ENCODE assay signal across 24 cellular contexts in the genomic region with DNA sequence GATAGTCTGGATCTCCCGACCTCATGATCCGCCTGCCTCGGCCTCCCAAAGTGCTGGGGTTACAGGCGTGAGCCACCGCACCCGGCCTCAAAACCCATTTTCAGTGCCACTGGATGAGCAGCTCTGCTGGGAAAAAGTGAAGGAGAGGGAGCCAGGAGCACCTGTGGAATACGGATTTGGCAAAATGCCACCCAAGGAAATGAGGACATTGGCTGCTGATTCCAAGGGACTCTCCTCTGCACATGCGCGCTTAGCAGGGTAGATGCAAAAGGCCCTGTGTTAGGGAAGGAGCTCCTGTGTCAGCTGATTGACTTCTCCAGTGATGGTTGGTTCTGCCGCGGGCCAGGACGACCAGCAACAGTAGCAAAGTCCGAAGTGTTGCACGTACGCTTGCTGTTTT.
"Had no signal": no experiment of that assay in that cellular context is flagged by ENCODE, and none has a peak within 500 bp of the region (broad histone marks: within the 10 kb centered on the region; RNA-seq: fewer than 3 reads in every experiment).

No MANE protein-coding gene starts in this region.

- H3K27ac ChIP-seq: foreskin keratinocyte, left ventricle myocardium inferior, lower lobe of right lung, parathyroid adenoma, prostate gland, thoracic aorta, transverse colon had no signal

- H3K27me3 ChIP-seq: foreskin keratinocyte had no signal

- FAIRE-seq: colon, endothelial cell of umbilical vein, kidney had no signal

- H3K27ac Mint-ChIP-seq: dendritic cell treated with granulocyte-macrophage colony-stimulating factor and Interleukin-4, amounts not matched to agents 40 ng/mL and 50 ng/mL, for 4 days; immature natural killer cell; memory B cell; mesothelial cell of epicardium; natural killer cell; stimulated activated naive B cell treated with anti-CD40 and anti-IgM and Interleukin-4, amounts not matched to agents 10 μg/mL and 1 μg/mL and 100 μg/mL, for 72 hours; stimulated activated naive CD8-positive, alpha-beta T cell treated with anti-CD3 and anti-CD28 coated beads, Interleukin-15, amount 100 ng/mL, for 72 hours had no signal

- ATAC-seq: foreskin keratinocyte; left cardiac atrium; lower lobe of right lung; natural killer cell; sciatic nerve; stimulated activated naive B cell treated with anti-CD40 and anti-IgM and Interleukin-4, amounts not matched to agents 10 μg/mL and 1 μg/mL and 100 μg/mL, for 72 hours; stimulated activated naive CD8-positive, alpha-beta T cell treated with anti-CD3 and anti-CD28 coated beads, Interleukin-15, amount 100 ng/mL, for 72 hours had no signal

- H3K4me3 Mint-ChIP-seq: dendritic cell treated with granulocyte-macrophage colony-stimulating factor and Interleukin-4, amounts not matched to agents 40 ng/mL and 50 ng/mL, for 4 days; immature natural killer cell; memory B cell; mesothelial cell of epicardium; natural killer cell; neural crest cell; stimulated activated naive B cell treated with anti-CD40 and anti-IgM and Interleukin-4, amounts not matched to agents 10 μg/mL and 1 μg/mL and 100 μg/mL, for 72 hours; stimulated activated naive CD8-positive, alpha-beta T cell treated with anti-CD3 and anti-CD28 coated beads, Interleukin-15, amount 100 ng/mL, for 72 hours had no signal

- H3K9me3 ChIP-seq: left ventricle myocardium inferior, lower lobe of right lung, prostate gland, thoracic aorta, transverse colon had no signal

- H2AFZ ChIP-seq: parathyroid adenoma had no signal

- H3K9me3 Mint-ChIP-seq: dendritic cell treated with granulocyte-macrophage colony-stimulating factor and Interleukin-4, amounts not matched to agents 40 ng/mL and 50 ng/mL, for 4 days; immature natural killer cell; memory B cell; natural killer cell; neural crest cell; stimulated activated naive B cell treated with anti-CD40 and anti-IgM and Interleukin-4, amounts not matched to agents 10 μg/mL and 1 μg/mL and 100 μg/mL, for 72 hours; stimulated activated naive CD8-positive, alpha-beta T cell treated with anti-CD3 and anti-CD28 coated beads, Interleukin-15, amount 100 ng/mL, for 72 hours had no signal

- H3K79me2 ChIP-seq: parathyroid adenoma had no signal

- H3K27me3 Mint-ChIP-seq: dendritic cell treated with granulocyte-macrophage colony-stimulating factor and Interleukin-4, amounts not matched to agents 40 ng/mL and 50 ng/mL, for 4 days; memory B cell; stimulated activated naive CD8-positive, alpha-beta T cell treated with anti-CD3 and anti-CD28 coated beads, Interleukin-15, amount 100 ng/mL, for 72 hours had no signal

- H3K9ac ChIP-seq: parathyroid adenoma had no signal

- DNase-seq: erythroblast; foreskin keratinocyte; immature natural killer cell; kidney; left cardiac atrium; left ventricle myocardium inferior; lower lobe of right lung; natural killer cell; nucleus accumbens; stimulated activated CD4-positive, alpha-beta T cell treated with anti-CD3 and anti-CD28 coated beads, Interleukin-2, amount 100 ng/mL, for 24 hours; stimulated activated CD4-positive, alpha-beta T cell treated with anti-CD3 and anti-CD28 coated beads, Interleukin-4, amount 100 ng/mL, for 4 hours; stimulated activated naive B cell treated with anti-CD40 and anti-IgM and Interleukin-4, amounts not matched to agents 10 μg/mL and 1 μg/mL and 100 μg/mL, for 72 hours; stimulated activated naive CD8-positive, alpha-beta T cell treated with anti-CD3 and anti-CD28 coated beads, Interleukin-15, amount 100 ng/mL, for 72 hours; transverse colon had no signal

- H3K36me3 ChIP-seq: left ventricle myocardium inferior, lower lobe of right lung, prostate gland, thoracic aorta, transverse colon had no signal

- H3K4me1 ChIP-seq: left ventricle myocardium inferior, parathyroid adenoma, prostate gland had no signal

- H3K4me3 ChIP-seq: left ventricle myocardium inferior, lower lobe of right lung, prostate gland, thoracic aorta, transverse colon had no signal

- H3K36me3 Mint-ChIP-seq: immature natural killer cell; memory B cell; natural killer cell; stimulated activated naive B cell treated with anti-CD40 and anti-IgM and Interleukin-4, amounts not matched to agents 10 μg/mL and 1 μg/mL and 100 μg/mL, for 72 hours had no signal
